7 cellular contexts compared by ENCODE assay signal in genomic region chr17:76701471-76701967, GRCh38. TPM values are rescaled to one million over a fixed set of nuclear protein-coding genes. Genes with fewer than 3 reads are reported as not detected.
DNase-seq lines count a peak whose midpoint lies in the region; ATAC-seq and TF ChIP-seq lines count a peak whose summit lies in the region.
"Had no signal": no experiment of that assay in that cellular context is flagged by ENCODE, and none has a peak within 500 bp of the region (broad histone marks: within the 10 kb centered on the region; RNA-seq: fewer than 3 reads in every experiment).

No MANE protein-coding gene starts in this region.

- intact Hi-C loops in spleen (cut with DNase I; ENCODE audit: low total_unique reads) = no loop called here

- TF ChIP-seq POLR2A in spleen (IDR thresholded peaks at IDR 0.05) = no peak

- no peaks in the 10 kb centered on the region for H3K9me3 ChIP-seq in RWPE2 (ENCODE audit: severe bottlenecking)
- no peaks in the 10 kb centered on the region for H3K9me3 ChIP-seq in right atrium auricular region
- no peaks in the 10 kb centered on the region for H3K9me3 ChIP-seq in spleen

- TF ChIP-seq CTCF in RWPE2 (IDR thresholded peaks at IDR 0.05; ENCODE audit: poor library complexity, severe bottlenecking) (no peak), right atrium auricular region (IDR thresholded peaks at IDR 0.05) (no peak), spleen (IDR thresholded peaks at IDR 0.05 in 8 of 11, conservative IDR thresholded peaks at IDR 0.05 in 3 of 11) (no peak)

- no peak; the same call in 2 of the 3 replicates for ATAC-seq in RWPE2 (ENCODE audit: low read depth)
- ATAC-seq in HG02870 (IDR thresholded peaks at IDR 0.05; ENCODE audit: unreplicated experiment) = no peak

- no peak overlapping the region for H3K4me3 ChIP-seq in RWPE2 (ENCODE audit: severe bottlenecking)
- H3K4me3 ChIP-seq in right atrium auricular region = peak overlapping the region in 1 of 2 donors; percentile 38
- H3K4me3 ChIP-seq in spleen = peak overlapping the region in 1 of 8 donors; percentile 31

- WGBS in spleen, 5 donors = 66 to 82% (median 76%) methylated on average over 11 of the region's 11 CpGs

- peaks cover 26% of the 10 kb centered on the region for H3K4me1 ChIP-seq in RWPE2 (ENCODE audit: insufficient read depth, poor library complexity, severe bottlenecking)
- H3K4me1 ChIP-seq in right atrium auricular region = peaks cover 0 to 90% of the 10 kb centered on the region in 2 donors
- H3K4me1 ChIP-seq in spleen = peaks cover 4 to 77% (median 48%) of the 10 kb centered on the region in 6 donors

- DNase-seq in RWPE2 (ENCODE audit: low spot score) = no peak
- DNase-seq in right atrium auricular region (ENCODE audit: low spot score) = no peak
- no peak for DNase-seq in spleen
- DNase-seq in activated T-cell treated with anti-CD3 and anti-CD28 coated beads, Interleukin-2, amount 50 U/mL, for 1 hour = no peak
- DNase-seq in COLO829 (ENCODE audit: low spot score) = no peak
- DNase-seq: NCI-H2081 treated with DMSO at 0.1 percent for 48 hours had no signal

- H3K27ac ChIP-seq in RWPE2 (ENCODE audit: poor library complexity, severe bottlenecking) (peak overlapping the region; percentile 67), right atrium auricular region (peak overlapping the region; percentile 93 to 98), spleen (peak overlapping the region; percentile 70 to 90 (median 80))

- no peaks in the 10 kb centered on the region for H3K27me3 ChIP-seq in RWPE2 (ENCODE audit: insufficient read depth, poor library complexity, severe bottlenecking)
- H3K27me3 ChIP-seq in right atrium auricular region = no peaks in the 10 kb centered on the region
- no peaks in the 10 kb centered on the region for H3K27me3 ChIP-seq in spleen (replicated peaks in 1 of 7)

- no peaks in the 10 kb centered on the region for H3K36me3 ChIP-seq in RWPE2 (ENCODE audit: low read depth)
- H3K36me3 ChIP-seq in right atrium auricular region = no peaks in the 10 kb centered on the region
- no peaks in the 10 kb centered on the region for H3K36me3 ChIP-seq in spleen

RNA-seq across cellular contexts. Expression of gene MXRA7, which starts 9.2 kb away (rescaled TPM):
- 100 to 1,000 TPM; 440 to 644 TPM for total RNA-seq in right atrium auricular region
- 100 to 1,000 TPM in 6 of 7 donors, 10 to 100 TPM in 1; 89.4 to 172 (median 121) TPM for total RNA-seq in spleen
- 10 to 100 TPM; 37.8 to 66.2 (median 48.7) TPM for polyA plus RNA-seq in spleen

RNA-seq across cellular contexts. Expression of gene JMJD6, which starts 24.9 kb away (rescaled TPM):
- total RNA-seq in right atrium auricular region (10 to 100 TPM; 35.0 to 37.4 TPM), spleen (10 to 100 TPM; 21.2 to 54.3 (median 38.6) TPM)
- 10 to 100 TPM; 21.4 to 37.3 (median 32.7) TPM for polyA plus RNA-seq in spleen

RNA-seq across cellular contexts. Expression of gene METTL23, which starts 25.1 kb away (rescaled TPM):
- total RNA-seq in right atrium auricular region (10 to 100 TPM; 22.6 to 26.8 TPM), spleen (10 to 100 TPM; 35.8 to 53.4 (median 49.1) TPM)
- 10 to 100 TPM; 54.7 to 72.7 (median 57.0) TPM for polyA plus RNA-seq in spleen

RNA-seq across cellular contexts. Expression of gene SRSF2, which starts 35.6 kb away (rescaled TPM):
- total RNA-seq in right atrium auricular region (100 to 1,000 TPM in 1 of 2 donors, 10 to 100 TPM in 1; 78.3 to 135 TPM), spleen (100 to 1,000 TPM; 181 to 239 (median 202) TPM)
- 100 to 1,000 TPM; 159 to 189 (median 161) TPM for polyA plus RNA-seq in spleen

RNA-seq across cellular contexts. Expression of gene MFSD11, which starts 36.4 kb away (rescaled TPM):
- total RNA-seq in right atrium auricular region = 10 to 100 TPM; 24.8 to 29.3 TPM
- total RNA-seq in spleen = 10 to 100 TPM; 22.8 to 45.4 (median 35.3) TPM
- polyA plus RNA-seq in spleen = 10 to 100 TPM in 1 of 3 donors, 1 to 10 TPM in 2; 6.9 to 11.3 (median 7.8) TPM
